Comparison of ENCODE assay signal across 8 cellular contexts in the genomic region with DNA sequence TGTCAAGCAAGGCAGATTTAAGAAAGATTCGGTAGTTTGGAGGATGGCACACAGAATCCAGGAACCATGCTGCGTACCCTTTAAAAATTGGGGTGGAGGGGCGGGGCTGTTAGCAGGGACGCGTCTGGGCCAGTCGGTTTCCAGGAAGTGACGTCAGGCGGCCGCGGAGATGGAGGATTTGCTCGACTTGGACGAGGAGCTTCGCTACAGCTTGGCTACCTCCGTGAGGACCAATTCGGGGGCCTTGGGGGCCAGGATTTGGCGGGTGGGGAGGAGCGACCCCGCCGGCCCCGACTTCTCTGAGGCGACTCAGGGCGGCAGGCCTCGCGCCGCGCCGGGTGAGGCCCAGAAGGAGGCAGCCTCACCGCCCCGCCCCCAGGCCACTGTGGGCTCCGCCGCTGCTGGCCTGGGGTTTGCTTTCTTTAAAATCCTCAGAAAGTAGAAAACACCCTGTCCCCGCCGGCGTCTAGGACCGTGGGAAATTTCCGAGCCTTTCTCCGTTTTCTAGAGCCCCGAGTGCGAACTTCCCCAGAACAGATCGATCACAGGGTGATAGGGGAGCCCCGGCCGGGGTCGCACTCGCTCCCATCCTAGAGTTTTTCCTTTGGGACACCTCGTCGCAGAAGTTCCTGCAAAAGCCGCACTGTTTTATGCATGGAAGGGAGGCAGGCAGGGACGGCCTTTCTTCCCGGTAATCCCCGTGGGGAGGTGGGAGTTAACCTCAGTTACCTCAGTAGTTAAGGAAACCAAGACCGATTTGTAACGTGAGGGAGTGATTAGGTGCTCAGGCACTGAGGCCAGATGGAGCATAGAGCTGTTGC. TPM values are rescaled to one million over a fixed set of nuclear protein-coding genes. Genes with fewer than 3 reads are reported as not detected.
DNase-seq lines count a peak whose midpoint lies in the region; ATAC-seq and TF ChIP-seq lines count a peak whose summit lies in the region.

TSS of gene IFT43 (plus strand) at position 146 of the 821 bp plus-strand sequence. CDS start at position 170, 24 bp downstream.

- DNase-seq in Caco-2 (peak; percentile 75 to 81), Panc1 (ENCODE audit: low read depth, low spot score) (no peak)
- peak; percentile 89 for DNase-seq in activated T-cell treated with anti-CD3 and anti-CD28 coated beads, Interleukin-2, amount 50 U/mL, for 4 hours
- DNase-seq in stimulated activated CD8-positive, alpha-beta memory T cell treated with anti-CD3 and anti-CD28 coated beads, Interleukin-7, amount 100 ng/mL, for 1 hour (ENCODE audit: low read depth in 2 of 2): peak; percentile 85 to 88

- H3K27me3 Mint-ChIP-seq in Caco-2 (ENCODE audit: insufficient read depth, unreplicated experiment): no peaks in the 10 kb centered on the region
- no peaks in the 10 kb centered on the region for H3K27me3 Mint-ChIP-seq in activated T-cell treated with anti-CD3 and anti-CD28 coated beads, Interleukin-2, amount 50 U/mL, for 4 hours (ENCODE audit: low read depth)

- peak within 1 kb of the TSS; percentile 71 for H3K4me3 ChIP-seq in Caco-2 (ENCODE audit: low read depth, low read length)
- H3K4me3 ChIP-seq in HUES64 (ENCODE audit: low read length): peak within 1 kb of the TSS; percentile 97
- peak within 1 kb of the TSS; percentile 93 to 94 for H3K4me3 ChIP-seq in Panc1 (ENCODE audit: low read depth in 2 of 2, low read length in 2 of 2)
- H3K4me3 ChIP-seq in esophagus (ENCODE audit: low read depth in 1 of 2, low read length in 2 of 2): peak within 1 kb of the TSS; percentile 77 to 100
- H3K4me3 ChIP-seq in muscle layer of colon (ENCODE audit: low read depth in 1 of 2, low read length in 2 of 2): peak within 1 kb of the TSS; percentile 93 to 95

- H3K9ac ChIP-seq in HUES64 (ENCODE audit: low read depth, low read length) (peak within 1 kb of the TSS; percentile 74), muscle layer of colon (ENCODE audit: low read length) (peak within 1 kb of the TSS; percentile 54)

- no peaks in the 10 kb centered on the region for H3K9me3 Mint-ChIP-seq in Caco-2 (ENCODE audit: unreplicated experiment)
- H3K9me3 Mint-ChIP-seq in activated T-cell treated with anti-CD3 and anti-CD28 coated beads, Interleukin-2, amount 50 U/mL, for 4 hours: no peaks in the 10 kb centered on the region

- peak within 1 kb of the TSS; percentile 46 for H3K27ac ChIP-seq in HUES64 (ENCODE audit: low read depth, low read length)
- H3K27ac ChIP-seq in Panc1 (ENCODE audit: low read length): peak within 1 kb of the TSS; percentile 77
- H3K27ac ChIP-seq in esophagus (ENCODE audit: low read depth in 2 of 2, low read length in 1 of 2): peak within 1 kb of the TSS; percentile 71 to 85
- peak within 1 kb of the TSS; percentile 83 for H3K27ac ChIP-seq in muscle layer of colon (ENCODE audit: low read depth, low read length)

- peaks cover 15% of the 10 kb centered on the region for H3K36me3 Mint-ChIP-seq in Caco-2 (ENCODE audit: insufficient read depth, unreplicated experiment)
- peaks cover 3% of the 10 kb centered on the region for H3K36me3 Mint-ChIP-seq in activated T-cell treated with anti-CD3 and anti-CD28 coated beads, Interleukin-2, amount 50 U/mL, for 4 hours (ENCODE audit: insufficient read depth)

- H3K27me3 ChIP-seq in Caco-2 (replicated peaks; ENCODE audit: control insufficient read depth, insufficient read depth, low read length) (no peaks in the 10 kb centered on the region), HUES64 (ENCODE audit: insufficient read depth, low read length) (peaks cover 31% of the 10 kb centered on the region), Panc1 (ENCODE audit: control insufficient read depth, insufficient read depth, low read length) (no peaks in the 10 kb centered on the region), esophagus (ENCODE audit: control insufficient read depth in 1 of 2, insufficient read depth in 2 of 2, low read length in 2 of 2) (no peaks in the 10 kb centered on the region), muscle layer of colon (ENCODE audit: control insufficient read depth in 1 of 2, insufficient read depth in 2 of 2, low read length in 2 of 2) (no peaks in the 10 kb centered on the region)

- CTCF ChIA-PET in Caco-2 (lab: Charles Lee) (interaction anchor here (0.7 to 1.8 kb wide), 4 partner anchors 191 to 635 kb away, joined by 4 to 7 read pairs (median 6); no protein-coding TSS in a partner anchor), Panc1 (lab: Charles Lee) (interaction anchor here (0.6 to 1.0 kb wide), 3 partner anchors 188 to 277 kb away, joined by 3 to 10 read pairs (median 8); no protein-coding TSS in a partner anchor)

- WGBS in HUES64: under 1% methylated on average over 52 of the region's 52 CpGs
- WGBS in esophagus, 2 donors: 0 to 1% methylated on average over 46 to 52 of the region's 52 CpGs

- in situ Hi-C loops in Panc1 (cut with HindIII; ENCODE audit: low pct_unique_long_range_greater_than_20kb, low sequenced_read_pairs): no loop called here

- H3K4me3 Mint-ChIP-seq in Caco-2 (ENCODE audit: unreplicated experiment): peak within 1 kb of the TSS; percentile 89
- peak within 1 kb of the TSS; percentile 88 for H3K4me3 Mint-ChIP-seq in activated T-cell treated with anti-CD3 and anti-CD28 coated beads, Interleukin-2, amount 50 U/mL, for 4 hours

- no peaks in the 10 kb centered on the region for H3K9me3 ChIP-seq in Caco-2
- H3K9me3 ChIP-seq in HUES64 (ENCODE audit: insufficient read depth, low read depth, low read length): no peaks in the 10 kb centered on the region
- H3K9me3 ChIP-seq in Panc1 (ENCODE audit: control insufficient read depth, insufficient read depth, low read depth, low read length): no peaks in the 10 kb centered on the region
- no peaks in the 10 kb centered on the region for H3K9me3 ChIP-seq in esophagus (ENCODE audit: control insufficient read depth in 2 of 2, insufficient read depth in 1 of 2, low read depth in 1 of 2, low read length in 1 of 2)
- H3K9me3 ChIP-seq in muscle layer of colon (ENCODE audit: low read length): no peaks in the 10 kb centered on the region

- H3K27ac Mint-ChIP-seq in Caco-2 (ENCODE audit: unreplicated experiment): peak within 1 kb of the TSS; percentile 84

- H3K4me1 Mint-ChIP-seq in Caco-2 (ENCODE audit: low read depth, unreplicated experiment): peaks cover 19% of the 10 kb centered on the region
- peaks cover 23% of the 10 kb centered on the region for H3K4me1 Mint-ChIP-seq in activated T-cell treated with anti-CD3 and anti-CD28 coated beads, Interleukin-2, amount 50 U/mL, for 4 hours (ENCODE audit: low read depth)

- H3K4me1 ChIP-seq in Caco-2 (peaks cover 3% of the 10 kb centered on the region), HUES64 (ENCODE audit: insufficient read depth, low read length) (peaks cover 7% of the 10 kb centered on the region; the same call in 1 of the 2 replicates), Panc1 (ENCODE audit: control insufficient read depth, insufficient read depth, low read length) (peaks cover 16% of the 10 kb centered on the region), esophagus (ENCODE audit: control insufficient read depth in 2 of 2, insufficient read depth in 2 of 2, low read length in 1 of 2) (peaks cover under 1 to 4% of the 10 kb centered on the region in 2 donors), muscle layer of colon (ENCODE audit: insufficient read depth, low read length) (peaks cover 18% of the 10 kb centered on the region)

- intact Hi-C loops in Caco-2 (cut with micrococcal nuclease; ENCODE audit: unreplicated experiment): no loop called here
- intact Hi-C loops in Panc1 (cut with micrococcal nuclease; ENCODE audit: unreplicated experiment): no loop called here

- H3K36me3 ChIP-seq in Caco-2 (ENCODE audit: control insufficient read depth, insufficient read depth, low read length) (no peaks in the 10 kb centered on the region; the same call in 1 of the 2 replicates), HUES64 (ENCODE audit: insufficient read depth, low read length) (peaks cover 8% of the 10 kb centered on the region), Panc1 (ENCODE audit: control insufficient read depth, insufficient read depth, low read length) (no peaks in the 10 kb centered on the region; the same call in 1 of the 2 replicates), esophagus (ENCODE audit: control insufficient read depth in 2 of 2, insufficient read depth in 2 of 2, low read length in 1 of 2) (no peaks in the 10 kb centered on the region), muscle layer of colon (ENCODE audit: insufficient read depth, low read length) (peaks cover 16% of the 10 kb centered on the region)

- ATAC-seq in GM21390 (IDR thresholded peaks at IDR 0.05; ENCODE audit: unreplicated experiment) (peak; percentile 70), Panc1 (peak; percentile 83)
- ATAC-seq in activated T-cell treated with anti-CD3 and anti-CD28 coated beads, Interleukin-2, amount 50 U/mL, for 4 hours: peak; percentile 75 to 76

- TSS peak; percentile 49 for BruUV-seq in Caco-2 (replicated peaks; lab: Mats Ljungman, UMichigan)
- no TSS peak for BruUV-seq in Panc1 (replicated peaks; lab: Mats Ljungman, UMichigan)

- POLR2A ChIA-PET in Caco-2 (lab: Charles Lee): no interaction called here
- POLR2A ChIA-PET in Panc1 (lab: Charles Lee): interaction anchor here (0.7 to 0.9 kb wide), 2 partner anchors 30 to 117 kb away, joined by 5 to 11 read pairs; no protein-coding TSS in a partner anchor

- TF ChIP-seq CTCF in Caco-2 (IDR thresholded peaks at IDR 0.05; ENCODE audit: insufficient read depth in 1 of 2, low read depth in 1 of 2, low read length in 1 of 2, severe bottlenecking in 1 of 2, unreplicated experiment in 1 of 2) (no peak), Panc1 (IDR thresholded peaks at IDR 0.05) (no peak)

RNA-seq across cellular contexts. Expression of gene IFT43, which starts in this region (rescaled TPM):
- 16.1 and 19.5 TPM in 2 replicates for total RNA-seq in Caco-2 (2022)
- 20.7 TPM for polyA plus RNA-seq in HUES64 (2013, experiment 1 of 2)
- 23.6 TPM for polyA plus RNA-seq in HUES64 (2013, experiment 2 of 2)
- total RNA-seq in Panc1 (2021; ENCODE audit: unreplicated experiment): 20.0 TPM
- 28.3 TPM for polyA plus RNA-seq in Panc1 (2012; ENCODE audit: insufficient read length)
- total RNA-seq in activated T-cell treated with anti-CD3 and anti-CD28 coated beads, Interleukin-2, amount 50 U/mL, for 4 hours: 10 to 100 TPM; 11.6 to 13.1 (median 12.3) TPM
- polyA plus RNA-seq in esophagus: 10 to 100 TPM; 25.2 to 27.7 TPM
